In the genomic region with DNA sequence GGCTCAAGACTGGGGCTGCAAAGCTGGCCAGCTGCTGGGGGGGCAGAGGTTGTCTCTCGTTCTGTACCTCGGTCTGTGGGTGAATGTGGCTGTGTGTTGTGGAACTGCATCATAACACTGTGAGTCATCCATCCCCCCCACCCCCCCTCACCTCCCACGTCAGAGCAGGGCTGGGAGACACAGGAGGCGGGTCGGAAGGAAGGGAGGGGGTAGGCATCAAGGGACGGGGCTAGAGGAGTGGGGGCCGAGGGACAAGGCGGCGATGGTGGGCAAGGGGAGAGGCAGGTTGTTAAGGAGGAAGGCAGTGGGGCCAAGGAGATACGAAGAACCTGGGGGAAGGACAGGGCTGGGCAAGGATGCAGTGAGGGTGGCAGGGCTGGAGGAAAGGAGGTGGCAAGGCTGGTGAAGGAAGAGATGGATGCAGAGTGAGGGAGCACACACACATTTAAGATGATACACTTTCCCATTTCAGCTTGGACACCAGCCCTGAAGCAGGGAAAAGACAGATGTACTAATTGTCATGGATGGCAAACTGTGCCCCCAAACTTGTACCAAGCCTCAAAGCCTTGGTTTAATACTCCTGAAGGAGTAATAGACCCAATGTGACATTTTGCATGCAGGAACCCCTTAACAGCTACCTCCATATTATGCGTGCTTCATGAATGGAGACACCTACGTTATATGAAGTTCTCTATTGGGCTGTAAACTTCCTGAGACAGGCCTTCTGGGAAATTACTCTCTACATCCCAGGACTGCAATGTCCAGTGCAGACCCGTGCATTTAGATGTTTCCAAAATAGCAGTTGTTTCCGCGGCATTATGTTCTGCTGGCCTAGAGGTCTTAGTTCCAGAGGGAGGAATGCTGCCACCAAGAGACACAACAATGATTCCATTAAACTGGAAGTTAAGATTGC, we compare ENCODE assay signal across 8 cellular contexts. TPM values are rescaled to one million over a fixed set of nuclear protein-coding genes. Genes with fewer than 3 reads are reported as not detected.
DNase-seq lines count a peak whose midpoint lies in the region; ATAC-seq and TF ChIP-seq lines count a peak whose summit lies in the region.

Gene YPEL4 (minus strand): TSS at position 87 of the 913 bp plus-strand sequence. CDS start 2,805 bp downstream, outside the sequence.

- no peak for ATAC-seq in thoracic aorta (ENCODE audit: insufficient number of reproducible peaks, low FRiP score, low read depth)
- ATAC-seq in GM21367 (IDR thresholded peaks at IDR 0.05; ENCODE audit: unreplicated experiment): no peak

- H3K27me3 ChIP-seq in neuron (ENCODE audit: insufficient read depth, low read length): no peaks in the 10 kb centered on the region
- no peaks in the 10 kb centered on the region for H3K27me3 ChIP-seq in thoracic aorta (replicated peaks; ENCODE audit: insufficient read depth)

- peaks cover 37% of the 10 kb centered on the region for H3K27me3 Mint-ChIP-seq in activated naive CD4-positive, alpha-beta T cell treated with anti-CD3 and anti-CD28 coated beads for 36 hours (ENCODE audit: low read depth)

- H3K9me3 Mint-ChIP-seq in activated naive CD4-positive, alpha-beta T cell treated with anti-CD3 and anti-CD28 coated beads for 36 hours: no peaks in the 10 kb centered on the region

- peak within 1 kb of the TSS; percentile 75 for H3K4me3 Mint-ChIP-seq in activated naive CD4-positive, alpha-beta T cell treated with anti-CD3 and anti-CD28 coated beads for 36 hours

- H3K4me3 ChIP-seq in foreskin fibroblast (ENCODE audit: low read depth in 1 of 2, low read length in 2 of 2) (peak within 1 kb of the TSS; percentile 49 to 94), neuron (ENCODE audit: low read length) (peak within 1 kb of the TSS; percentile 36), thoracic aorta (peak within 1 kb of the TSS; percentile 58)

- DNase-seq in DMS79 treated with DMSO at 0.1 percent for 48 hours (lab: John Stamatoyannopoulos, UW): peak; percentile 27
- no peak for DNase-seq in DMS79 (lab: John Stamatoyannopoulos, UW)
- DNase-seq in RPMI8226: peak; percentile 40
- peak; percentile 70 for DNase-seq in activated naive CD4-positive, alpha-beta T cell treated with anti-CD3 and anti-CD28 coated beads for 36 hours
- peak; percentile 73 to 87 for DNase-seq in foreskin fibroblast
- no peak for DNase-seq in thoracic aorta (ENCODE audit: low spot score)

- H3K27ac Mint-ChIP-seq in activated naive CD4-positive, alpha-beta T cell treated with anti-CD3 and anti-CD28 coated beads for 36 hours: no peak within 1 kb of the TSS

- H3K4me1 ChIP-seq in neuron (ENCODE audit: insufficient read depth, low read length) (peaks cover 53% of the 10 kb centered on the region), thoracic aorta (ENCODE audit: control insufficient read depth in 1 of 2, low read depth in 2 of 2) (peaks cover 12 to 50% of the 10 kb centered on the region in 2 donors)

- CTCF ChIA-PET in activated naive CD4-positive, alpha-beta T cell treated with anti-CD3 and anti-CD28 coated beads for 36 hours (lab: Charles Lee): interaction anchor here (1.6 to 12.3 kb wide), 3 partner anchors 82 to 157 kb away, joined by 3 to 127 read pairs (median 8); partner anchors contain the start of gene UBE2L6

- no peak within 1 kb of the TSS for H2AFZ ChIP-seq in neuron (ENCODE audit: low read depth, low read length)

- H3K36me3 ChIP-seq in neuron (ENCODE audit: insufficient read depth, low read length): no peaks in the 10 kb centered on the region
- no peaks in the 10 kb centered on the region for H3K36me3 ChIP-seq in thoracic aorta

- H3K27ac ChIP-seq in thoracic aorta: no peak within 1 kb of the TSS

- H3K9me3 ChIP-seq in neuron (ENCODE audit: low read length): no peaks in the 10 kb centered on the region
- no peaks in the 10 kb centered on the region for H3K9me3 ChIP-seq in thoracic aorta

- H3K4me1 Mint-ChIP-seq in activated naive CD4-positive, alpha-beta T cell treated with anti-CD3 and anti-CD28 coated beads for 36 hours (ENCODE audit: low read depth): peaks cover 38% of the 10 kb centered on the region

- TF ChIP-seq CTCF in foreskin fibroblast (IDR thresholded peaks at IDR 0.05; ENCODE audit: low read depth, low read length) (no peak), thoracic aorta (IDR thresholded peaks at IDR 0.05) (no peak)

- intact Hi-C loops in activated naive CD4-positive, alpha-beta T cell treated with anti-CD3 and anti-CD28 coated beads for 36 hours (cut with micrococcal nuclease): loop anchor here (1.0 to 10.0 kb wide), 3 partner anchors 7 to 1905 kb away; partner anchors contain the start of gene CLP1

- H3K36me3 Mint-ChIP-seq in activated naive CD4-positive, alpha-beta T cell treated with anti-CD3 and anti-CD28 coated beads for 36 hours (ENCODE audit: low read depth): no peaks in the 10 kb centered on the region

RNA-seq across cellular contexts. Expression of gene YPEL4, which starts in this region (rescaled TPM):
- under 1 TPM; 0.17 to 0.54 TPM for total RNA-seq in activated naive CD4-positive, alpha-beta T cell treated with anti-CD3 and anti-CD28 coated beads for 36 hours
- 1 to 10 TPM; 1.1 to 1.2 TPM for total RNA-seq in thoracic aorta

Comparison
In these comparisons a context has a peak if more than half of its experiments do, and no peak if none do; other contexts are left out.
1. DNase-seq: peak in DMS79 treated with DMSO at 0.1 percent for 48 hours (single experiment), RPMI8226 (single experiment) and foreskin fibroblast (2 of 2); none in DMS79 (single experiment) and thoracic aorta (single experiment).
2. Peak in DNase-seq in activated naive CD4-positive, alpha-beta T cell treated with anti-CD3 and anti-CD28 coated beads for 36 hours; RNA of the gene not detected or under 1 TPM.
3. Peak in every context shown above with its lines, with median percentiles within 50 percentile points of each other: H3K4me3 ChIP-seq.